In the genomic region with DNA sequence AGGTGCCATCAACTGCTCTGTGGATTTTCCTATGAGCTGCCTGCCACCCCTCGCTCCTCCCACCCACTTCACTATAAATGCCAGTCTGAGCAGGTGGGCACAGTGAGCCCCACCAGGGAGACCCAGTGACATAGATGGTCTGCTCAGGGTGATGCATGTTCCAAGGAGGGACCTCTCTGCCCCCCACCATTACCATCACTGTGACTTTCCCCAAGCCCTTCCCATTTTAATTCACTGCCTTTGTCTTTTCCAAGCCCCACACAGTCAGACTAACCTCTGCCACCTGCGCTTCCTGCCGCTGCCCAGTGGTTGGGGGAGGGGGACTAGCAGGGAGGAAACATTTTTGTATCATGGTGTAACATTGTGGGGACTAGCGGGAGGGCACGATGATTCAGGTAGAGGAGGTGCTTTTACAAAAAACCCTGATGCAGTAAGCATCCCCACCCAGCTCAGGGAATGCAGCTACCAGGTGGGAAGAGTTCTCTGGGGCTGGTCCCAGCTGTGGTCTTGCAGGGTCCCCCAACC, we compare ENCODE assay signal across 10 cellular contexts. TPM values are rescaled to one million over a fixed set of nuclear protein-coding genes. Genes with fewer than 3 reads are reported as not detected.
DNase-seq lines count a peak whose midpoint lies in the region; ATAC-seq and TF ChIP-seq lines count a peak whose summit lies in the region.
"Had no signal": no experiment of that assay in that cellular context is flagged by ENCODE, and none has a peak within 500 bp of the region (broad histone marks: within the 10 kb centered on the region; RNA-seq: fewer than 3 reads in every experiment).

No MANE protein-coding gene starts in this region.

- H3K9me2 ChIP-seq in PC-3 (replicated peaks; ENCODE audit: low read length): no peaks in the 10 kb centered on the region

- DNase-seq in PC-3: peak; percentile 91
- peak; percentile 58 for DNase-seq in activated T-cell treated with anti-CD3 and anti-CD28 coated beads for 1 hour (ENCODE audit: low read depth)
- no peak for DNase-seq in amniotic stem cell (lab: John Stamatoyannopoulos, UW)
- no peak for DNase-seq in tibial nerve (ENCODE audit: low spot score in 2 of 2)
- DNase-seq: OCI-M1 had no signal

- intact Hi-C loops in PC-3 (cut with micrococcal nuclease): no loop called here

- TF ChIP-seq EP300 in tibial nerve (IDR thresholded peaks at IDR 0.05): no peak

- no peak overlapping the region for H2AFZ ChIP-seq in PC-3 (ENCODE audit: low read length)

- BruUV-seq in PC-3 (replicated peaks; lab: Mats Ljungman, UMichigan): no TSS peak

- no peaks in the 10 kb centered on the region for H3K9me3 Mint-ChIP-seq in stimulated activated memory B cell treated with anti-CD40 and anti-IgM and Interleukin-4, amounts not matched to agents 10 μg/mL and 1 μg/mL and 100 μg/mL, for 72 hours

- WGBS in tibial nerve, 2 donors: 41 to 47% methylated on average over 5 of the region's 5 CpGs

- H3K79me2 ChIP-seq in PC-3 (ENCODE audit: low read length): peaks cover 50% of the 10 kb centered on the region

- CTCF ChIA-PET in PC-3 (lab: Charles Lee): interaction anchor here (1.8 kb wide), 1 partner anchor 12 kb away, joined by 8 read pairs; no protein-coding TSS in a partner anchor

- ATAC-seq in PC-3 (peak; percentile 37), esophagus mucosa (peak; percentile 37), HG02623 (IDR thresholded peaks at IDR 0.05; ENCODE audit: unreplicated experiment) (no peak)
- peak; percentile 50 for ATAC-seq in stimulated activated memory B cell treated with anti-CD40 and anti-IgM and Interleukin-4, amounts not matched to agents 10 μg/mL and 1 μg/mL and 100 μg/mL, for 72 hours

- H3K4me2 ChIP-seq in PC-3 (ENCODE audit: low read length): peak overlapping the region; percentile 84

- H3K27ac Mint-ChIP-seq in stimulated activated memory B cell treated with anti-CD40 and anti-IgM and Interleukin-4, amounts not matched to agents 10 μg/mL and 1 μg/mL and 100 μg/mL, for 72 hours: peak overlapping the region; percentile 99

- H3K9me3 ChIP-seq in PC-3 (ENCODE audit: low read length): no peaks in the 10 kb centered on the region
- H3K9me3 ChIP-seq in tibial nerve: no peaks in the 10 kb centered on the region

- H3K9ac ChIP-seq in PC-3 (ENCODE audit: low read length): peak overlapping the region; percentile 100

- peaks cover 36% of the 10 kb centered on the region for H3K36me3 Mint-ChIP-seq in stimulated activated memory B cell treated with anti-CD40 and anti-IgM and Interleukin-4, amounts not matched to agents 10 μg/mL and 1 μg/mL and 100 μg/mL, for 72 hours

- TF ChIP-seq CTCF in PC-3 (conservative IDR thresholded peaks at IDR 0.05; ENCODE audit: low read depth, low read length): no peak
- no peak for TF ChIP-seq CTCF in tibial nerve (IDR thresholded peaks at IDR 0.05)

- no peaks in the 10 kb centered on the region for H3F3A ChIP-seq in PC-3 (ENCODE audit: low read length, unreplicated experiment)

- no peaks in the 10 kb centered on the region for H4K20me1 ChIP-seq in PC-3 (ENCODE audit: low read length)

- H3K27me3 Mint-ChIP-seq in stimulated activated memory B cell treated with anti-CD40 and anti-IgM and Interleukin-4, amounts not matched to agents 10 μg/mL and 1 μg/mL and 100 μg/mL, for 72 hours: no peaks in the 10 kb centered on the region

- H3K27me3 ChIP-seq in PC-3 (ENCODE audit: low read length): no peaks in the 10 kb centered on the region
- H3K27me3 ChIP-seq in tibial nerve: peaks cover 0 to 63% of the 10 kb centered on the region in 2 donors

- H3K4me1 ChIP-seq in PC-3 (ENCODE audit: insufficient read depth, low read length): peaks cover 70% of the 10 kb centered on the region
- peaks cover 0 to 23% (median 8%) of the 10 kb centered on the region in 4 donors for H3K4me1 ChIP-seq in tibial nerve

- POLR2A ChIA-PET in PC-3 (lab: Charles Lee; ENCODE audit: unreplicated experiment): interaction anchor here (0.6 to 1.0 kb wide), 2 partner anchors 13 to 18 kb away, joined by 5 to 7 read pairs; no protein-coding TSS in a partner anchor

- peak overlapping the region; percentile 99 for H3K27ac ChIP-seq in PC-3 (ENCODE audit: low read length)
- H3K27ac ChIP-seq in tibial nerve: peak overlapping the region in 1 of 4 donors; percentile 82
- H3K27ac ChIP-seq: HL-60 had no signal

- peaks cover 71% of the 10 kb centered on the region for H3K4me1 Mint-ChIP-seq in stimulated activated memory B cell treated with anti-CD40 and anti-IgM and Interleukin-4, amounts not matched to agents 10 μg/mL and 1 μg/mL and 100 μg/mL, for 72 hours

- no peak for TF ChIP-seq POLR2A in tibial nerve (IDR thresholded peaks at IDR 0.05)

- H3K36me3 ChIP-seq in PC-3 (ENCODE audit: low read depth, low read length) (peaks cover 3% of the 10 kb centered on the region; the same call in 1 of the 2 replicates), tibial nerve (no peaks in the 10 kb centered on the region)

- H3K4me3 ChIP-seq in PC-3 (ENCODE audit: low read length) (peak overlapping the region; percentile 83), tibial nerve (no peak overlapping the region)

- H3K4me3 Mint-ChIP-seq in stimulated activated memory B cell treated with anti-CD40 and anti-IgM and Interleukin-4, amounts not matched to agents 10 μg/mL and 1 μg/mL and 100 μg/mL, for 72 hours: peak overlapping the region; percentile 93

RNA-seq across cellular contexts. Expression of gene PRSS2, which starts 24.6 kb away (rescaled TPM):
- total RNA-seq in PC-3 (2014; rRNA removed): 0.40 TPM in 1 of 2 replicates, not detected in the other
- not detected for total RNA-seq in esophagus mucosa
- total RNA-seq in tibial nerve: 10 to 100 TPM in 2 of 4 donors, 1 to 10 TPM in 2; 2.5 to 78.0 (median 12.0) TPM
- total RNA-seq: myocyte had no signal

RNA-seq across cellular contexts. Expression of gene PRSS1, which starts 46.1 kb away (rescaled TPM):
- total RNA-seq in PC-3 (2014; rRNA removed) (not detected in 2 replicates), esophagus mucosa (not detected), tibial nerve (10 to 100 TPM in 1 of 4 donors, 1 to 10 TPM in 3; 1.7 to 51.3 (median 4.8) TPM)
- total RNA-seq: myocyte had no signal

RNA-seq across cellular contexts. Expression of gene EPHB6, which starts 59.5 kb away (rescaled TPM):
- total RNA-seq in PC-3 (2014; rRNA removed) (30.5 and 48.2 TPM in 2 replicates), esophagus mucosa (18.1 TPM), tibial nerve (10 to 100 TPM in 3 of 4 donors, 1 to 10 TPM in 1; 6.9 to 84.3 (median 22.1) TPM)

Comparison
In these comparisons a context has a peak if more than half of its experiments do, and no peak if none do; other contexts are left out.
1. DNase-seq: peak in PC-3 (single experiment) and activated T-cell treated with anti-CD3 and anti-CD28 coated beads for 1 hour (single experiment); none in amniotic stem cell (single experiment) and tibial nerve (0 of 2).